ENCODE assay signal across 1 cellular context in genomic region chr12:32047357-32047828, GRCh38.
TF ChIP-seq lines count a peak whose summit lies in the region.

No MANE protein-coding gene starts in this region.

TF ChIP-seq in K562, 482 proteins besides CTCF, POLR2A, EP300 and RAD21 (continued from another document and continues in another):
- TF ChIP-seq RERE (CRISPR knock-in tag; IDR thresholded peaks at IDR 0.05; ENCODE audit: borderline replicate concordance), result no peak
- TF ChIP-seq ZNF134 (CRISPR knock-in tag; conservative IDR thresholded peaks at IDR 0.05), result no peak
- TF ChIP-seq PHF20 (IDR thresholded peaks at IDR 0.05; ENCODE audit: partially characterized antibody), result peak; percentile 47
- TF ChIP-seq TCF7 (IDR thresholded peaks at IDR 0.05; ENCODE audit: borderline replicate concordance), result peak; percentile 84; the same call in 1 of the 2 replicates
- TF ChIP-seq, protein P1, sequence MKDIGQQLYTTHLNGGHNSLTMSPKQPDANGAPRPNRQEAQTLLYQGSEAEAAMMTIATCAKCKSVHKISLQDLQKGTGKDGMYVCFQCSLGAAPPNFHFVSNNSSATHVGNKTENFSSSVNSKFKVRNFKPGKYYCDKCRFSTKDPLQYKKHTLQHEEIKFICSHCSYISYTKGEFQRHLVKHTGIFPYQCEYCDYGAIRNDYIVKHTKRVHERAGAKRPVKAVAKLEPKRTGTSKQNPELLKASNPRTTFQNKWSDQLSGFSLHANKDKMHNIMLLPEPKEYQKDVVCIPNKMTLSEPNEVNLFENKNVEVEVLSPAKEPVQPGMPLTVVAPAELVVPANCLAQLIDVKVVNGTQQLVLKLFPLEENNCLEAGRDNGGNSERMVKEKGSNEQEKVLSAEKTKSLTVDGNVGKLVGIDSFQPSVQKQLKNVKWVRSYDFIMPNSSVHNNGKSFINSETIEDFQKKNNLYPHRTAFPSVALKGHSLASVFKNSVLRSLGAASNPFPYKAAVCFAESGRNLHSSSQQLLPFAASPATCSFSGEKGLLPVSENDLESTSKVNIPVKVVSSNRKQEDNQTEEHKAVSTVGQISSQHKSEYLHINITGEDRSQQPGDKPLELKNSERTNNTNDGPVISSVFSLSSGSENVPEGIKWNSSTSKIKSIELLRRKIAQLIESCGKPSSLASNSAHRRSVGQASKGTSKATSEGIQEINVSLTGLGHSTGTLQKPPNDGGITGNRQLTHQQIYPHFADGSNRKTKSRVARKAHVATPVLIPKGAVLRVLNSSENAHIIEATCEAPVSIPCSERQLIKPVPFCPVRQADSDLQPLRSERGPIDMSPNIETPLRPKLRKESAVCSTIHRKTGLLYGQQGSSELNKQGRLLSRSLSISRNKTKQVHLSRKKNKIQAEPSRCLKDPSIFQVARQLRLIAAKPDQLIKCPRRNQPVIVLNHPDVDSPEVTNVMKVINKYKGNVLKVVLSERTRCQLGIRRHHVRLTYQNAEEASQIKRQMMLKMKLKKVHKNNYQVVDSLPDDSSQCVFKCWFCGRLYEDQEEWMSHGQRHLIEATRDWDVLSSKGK (CRISPR knock-in tag; IDR thresholded peaks at IDR 0.05), result no peak
- no peak for TF ChIP-seq STAG1 (CRISPR knock-in tag; IDR thresholded peaks at IDR 0.05; ENCODE audit: borderline replicate concordance)
- TF ChIP-seq BRF1 (IDR thresholded peaks at IDR 0.05; ENCODE audit: borderline replicate concordance, extremely low read depth, insufficient read length), result no peak
- peak; percentile 82 for TF ChIP-seq TBP (optimal IDR thresholded peaks at IDR 0.05; ENCODE audit: low read depth, low read length)
- peak; percentile 80; the same call in 1 of the 2 replicates for TF ChIP-seq POLR2H (tag; IDR thresholded peaks at IDR 0.05; ENCODE audit: low read depth)
- TF ChIP-seq FOXA1 (IDR thresholded peaks at IDR 0.05; ENCODE audit: borderline replicate concordance), result no peak
- no peak for TF ChIP-seq ZFP30 (CRISPR knock-in tag; IDR thresholded peaks at IDR 0.05; ENCODE audit: borderline replicate concordance)
- no peak for TF ChIP-seq ZNF146 (CRISPR knock-in tag; IDR thresholded peaks at IDR 0.05; ENCODE audit: unreplicated experiment)
- no peak for TF ChIP-seq KDM4B (IDR thresholded peaks at IDR 0.05; ENCODE audit: borderline replicate concordance in 2 of 2, low read depth in 1 of 2)
- TF ChIP-seq BMI1 (IDR thresholded peaks at IDR 0.05; ENCODE audit: low read length), result no peak
- TF ChIP-seq, protein P2, sequence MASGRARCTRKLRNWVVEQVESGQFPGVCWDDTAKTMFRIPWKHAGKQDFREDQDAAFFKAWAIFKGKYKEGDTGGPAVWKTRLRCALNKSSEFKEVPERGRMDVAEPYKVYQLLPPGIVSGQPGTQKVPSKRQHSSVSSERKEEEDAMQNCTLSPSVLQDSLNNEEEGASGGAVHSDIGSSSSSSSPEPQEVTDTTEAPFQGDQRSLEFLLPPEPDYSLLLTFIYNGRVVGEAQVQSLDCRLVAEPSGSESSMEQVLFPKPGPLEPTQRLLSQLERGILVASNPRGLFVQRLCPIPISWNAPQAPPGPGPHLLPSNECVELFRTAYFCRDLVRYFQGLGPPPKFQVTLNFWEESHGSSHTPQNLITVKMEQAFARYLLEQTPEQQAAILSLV (tag; IDR thresholded peaks at IDR 0.05), result no peak
- TF ChIP-seq LARP7 (IDR thresholded peaks at IDR 0.05), result no peak
- TF ChIP-seq, protein P3, sequence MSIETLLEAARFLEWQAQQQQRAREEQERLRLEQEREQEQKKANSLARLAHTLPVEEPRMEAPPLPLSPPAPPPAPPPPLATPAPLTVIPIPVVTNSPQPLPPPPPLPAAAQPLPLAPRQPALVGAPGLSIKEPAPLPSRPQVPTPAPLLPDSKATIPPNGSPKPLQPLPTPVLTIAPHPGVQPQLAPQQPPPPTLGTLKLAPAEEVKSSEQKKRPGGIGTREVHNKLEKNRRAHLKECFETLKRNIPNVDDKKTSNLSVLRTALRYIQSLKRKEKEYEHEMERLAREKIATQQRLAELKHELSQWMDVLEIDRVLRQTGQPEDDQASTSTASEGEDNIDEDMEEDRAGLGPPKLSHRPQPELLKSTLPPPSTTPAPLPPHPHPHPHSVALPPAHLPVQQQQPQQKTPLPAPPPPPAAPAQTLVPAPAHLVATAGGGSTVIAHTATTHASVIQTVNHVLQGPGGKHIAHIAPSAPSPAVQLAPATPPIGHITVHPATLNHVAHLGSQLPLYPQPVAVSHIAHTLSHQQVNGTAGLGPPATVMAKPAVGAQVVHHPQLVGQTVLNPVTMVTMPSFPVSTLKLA (conservative IDR thresholded peaks at IDR 0.05), result peak in 1 of 2 experiments; percentile 51; a peak in 1 of 4 replicates
- no peak for TF ChIP-seq THAP7 (CRISPR knock-in tag; IDR thresholded peaks at IDR 0.05)
- peak; percentile 37 for TF ChIP-seq EP400 (IDR thresholded peaks at IDR 0.05)
- TF ChIP-seq, protein P4, sequence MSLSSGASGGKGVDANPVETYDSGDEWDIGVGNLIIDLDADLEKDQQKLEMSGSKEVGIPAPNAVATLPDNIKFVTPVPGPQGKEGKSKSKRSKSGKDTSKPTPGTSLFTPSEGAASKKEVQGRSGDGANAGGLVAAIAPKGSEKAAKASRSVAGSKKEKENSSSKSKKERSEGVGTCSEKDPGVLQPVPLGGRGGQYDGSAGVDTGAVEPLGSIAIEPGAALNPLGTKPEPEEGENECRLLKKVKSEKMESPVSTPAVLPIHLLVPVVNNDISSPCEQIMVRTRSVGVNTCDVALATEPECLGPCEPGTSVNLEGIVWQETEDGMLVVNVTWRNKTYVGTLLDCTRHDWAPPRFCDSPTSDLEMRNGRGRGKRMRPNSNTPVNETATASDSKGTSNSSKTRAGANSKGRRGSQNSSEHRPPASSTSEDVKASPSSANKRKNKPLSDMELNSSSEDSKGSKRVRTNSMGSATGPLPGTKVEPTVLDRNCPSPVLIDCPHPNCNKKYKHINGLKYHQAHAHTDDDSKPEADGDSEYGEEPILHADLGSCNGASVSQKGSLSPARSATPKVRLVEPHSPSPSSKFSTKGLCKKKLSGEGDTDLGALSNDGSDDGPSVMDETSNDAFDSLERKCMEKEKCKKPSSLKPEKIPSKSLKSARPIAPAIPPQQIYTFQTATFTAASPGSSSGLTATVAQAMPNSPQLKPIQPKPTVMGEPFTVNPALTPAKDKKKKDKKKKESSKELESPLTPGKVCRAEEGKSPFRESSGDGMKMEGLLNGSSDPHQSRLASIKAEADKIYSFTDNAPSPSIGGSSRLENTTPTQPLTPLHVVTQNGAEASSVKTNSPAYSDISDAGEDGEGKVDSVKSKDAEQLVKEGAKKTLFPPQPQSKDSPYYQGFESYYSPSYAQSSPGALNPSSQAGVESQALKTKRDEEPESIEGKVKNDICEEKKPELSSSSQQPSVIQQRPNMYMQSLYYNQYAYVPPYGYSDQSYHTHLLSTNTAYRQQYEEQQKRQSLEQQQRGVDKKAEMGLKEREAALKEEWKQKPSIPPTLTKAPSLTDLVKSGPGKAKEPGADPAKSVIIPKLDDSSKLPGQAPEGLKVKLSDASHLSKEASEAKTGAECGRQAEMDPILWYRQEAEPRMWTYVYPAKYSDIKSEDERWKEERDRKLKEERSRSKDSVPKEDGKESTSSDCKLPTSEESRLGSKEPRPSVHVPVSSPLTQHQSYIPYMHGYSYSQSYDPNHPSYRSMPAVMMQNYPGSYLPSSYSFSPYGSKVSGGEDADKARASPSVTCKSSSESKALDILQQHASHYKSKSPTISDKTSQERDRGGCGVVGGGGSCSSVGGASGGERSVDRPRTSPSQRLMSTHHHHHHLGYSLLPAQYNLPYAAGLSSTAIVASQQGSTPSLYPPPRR (CRISPR knock-in tag; IDR thresholded peaks at IDR 0.05; ENCODE audit: borderline replicate concordance), result no peak
- TF ChIP-seq ZNF785 (CRISPR knock-in tag; IDR thresholded peaks at IDR 0.05), result no peak
- no peak for TF ChIP-seq POLR2AphosphoS2 (IDR thresholded peaks at IDR 0.05; ENCODE audit: low read length)
- peak; percentile 51; the same call in 1 of the 2 replicates for TF ChIP-seq CC2D1A (IDR thresholded peaks at IDR 0.05)
- no peak for TF ChIP-seq RBM22 (IDR thresholded peaks at IDR 0.05; ENCODE audit: low read depth, low read length, poor library complexity, severe bottlenecking)
- peak; percentile 50; the same call in 1 of the 2 replicates for TF ChIP-seq FOXM1 (IDR thresholded peaks at IDR 0.05; ENCODE audit: low read depth)
- no peak for TF ChIP-seq FOXM1 (CRISPR knock-in tag; IDR thresholded peaks at IDR 0.05; ENCODE audit: low read depth)
- no peak for TF ChIP-seq NUFIP1 (IDR thresholded peaks at IDR 0.05; ENCODE audit: partially characterized antibody)
- peak; percentile 38; the same call in 1 of the 2 replicates for TF ChIP-seq NR2C1 (IDR thresholded peaks at IDR 0.05)
- TF ChIP-seq NR2C1 (tag; IDR thresholded peaks at IDR 0.05), result peak; percentile 70
- TF ChIP-seq HDGF (IDR thresholded peaks at IDR 0.05), result no peak
- peak; percentile 39; the same call in 1 of the 2 replicates for TF ChIP-seq PHF21A (IDR thresholded peaks at IDR 0.05; ENCODE audit: borderline replicate concordance, low read depth)
- TF ChIP-seq PRDM10 (IDR thresholded peaks at IDR 0.05; ENCODE audit: partially characterized antibody), result no peak
- TF ChIP-seq HMGXB4 (CRISPR knock-in tag; IDR thresholded peaks at IDR 0.05), result no peak
- TF ChIP-seq HDAC6 (IDR thresholded peaks at IDR 0.05; ENCODE audit: low read depth, low read length), result no peak
